ENCODE assay signal across 1 cellular context in the genomic region with DNA sequence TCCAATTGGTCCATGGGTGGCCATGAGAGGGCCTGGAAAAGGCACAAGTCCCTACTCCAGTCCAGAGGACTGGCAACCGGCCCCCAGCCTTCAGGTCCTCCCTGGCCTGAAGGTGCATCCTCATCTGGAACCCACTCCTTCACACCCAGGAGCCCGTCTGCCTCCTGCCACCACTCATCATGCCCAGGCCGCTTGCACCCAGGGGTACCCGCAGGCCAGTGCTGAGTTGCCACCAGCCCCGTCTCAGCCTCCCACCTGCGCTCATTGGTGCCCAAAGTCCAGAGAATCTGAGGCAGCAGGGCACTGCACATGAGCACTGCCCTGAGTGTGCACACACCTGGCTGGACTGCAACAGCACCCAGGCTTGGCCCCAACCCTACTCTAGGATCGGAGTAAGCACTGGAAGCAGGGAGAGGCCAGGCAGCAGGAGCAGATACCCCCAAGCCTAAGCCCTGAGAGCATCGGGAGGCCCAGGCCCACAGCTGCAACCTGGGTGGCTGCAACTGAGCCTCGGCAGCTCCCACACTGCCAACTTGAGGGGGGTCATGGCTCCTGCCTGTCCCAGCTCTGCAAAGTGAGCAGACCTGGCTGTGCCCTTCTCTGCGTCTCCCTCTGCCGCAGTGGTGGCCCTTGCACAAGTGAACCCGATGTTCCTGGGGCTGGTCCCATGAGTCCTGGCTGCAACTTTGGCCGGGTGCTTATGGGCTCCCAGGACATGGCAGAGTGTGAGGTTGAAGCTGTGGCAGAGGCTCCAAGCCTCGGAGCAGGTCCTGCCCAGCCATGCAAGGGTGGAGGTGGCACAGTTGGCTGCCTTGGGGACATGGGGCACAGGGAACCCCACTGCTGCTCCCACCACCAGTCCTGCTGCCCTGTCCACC.
TF ChIP-seq lines count a peak whose summit lies in the region.

No MANE protein-coding gene starts in this region.

TF ChIP-seq in HepG2, 621 proteins besides CTCF, POLR2A, EP300 and RAD21 (continued from another document):
- TF ChIP-seq, protein P1, sequence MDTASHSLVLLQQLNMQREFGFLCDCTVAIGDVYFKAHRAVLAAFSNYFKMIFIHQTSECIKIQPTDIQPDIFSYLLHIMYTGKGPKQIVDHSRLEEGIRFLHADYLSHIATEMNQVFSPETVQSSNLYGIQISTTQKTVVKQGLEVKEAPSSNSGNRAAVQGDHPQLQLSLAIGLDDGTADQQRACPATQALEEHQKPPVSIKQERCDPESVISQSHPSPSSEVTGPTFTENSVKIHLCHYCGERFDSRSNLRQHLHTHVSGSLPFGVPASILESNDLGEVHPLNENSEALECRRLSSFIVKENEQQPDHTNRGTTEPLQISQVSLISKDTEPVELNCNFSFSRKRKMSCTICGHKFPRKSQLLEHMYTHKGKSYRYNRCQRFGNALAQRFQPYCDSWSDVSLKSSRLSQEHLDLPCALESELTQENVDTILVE (CRISPR knock-in tag; IDR thresholded peaks at IDR 0.05), result no peak
- TF ChIP-seq SSRP1 (CRISPR knock-in tag; IDR thresholded peaks at IDR 0.05) (no peak), ZNF670 (CRISPR knock-in tag; IDR thresholded peaks at IDR 0.05; ENCODE audit: borderline replicate concordance) (no peak), ZNF709 (CRISPR knock-in tag; IDR thresholded peaks at IDR 0.05) (no peak), SAFB2 (CRISPR knock-in tag; IDR thresholded peaks at IDR 0.05; ENCODE audit: borderline replicate concordance, low read depth) (no peak), UBTF (CRISPR knock-in tag; IDR thresholded peaks at IDR 0.05) (no peak), ZNF773 (CRISPR knock-in tag; IDR thresholded peaks at IDR 0.05; ENCODE audit: borderline replicate concordance) (no peak), PCBP2 (optimal IDR thresholded peaks at IDR 0.05; ENCODE audit: low read depth, low read length, poor library complexity, severe bottlenecking) (no peak)
- TF ChIP-seq, protein P2, sequence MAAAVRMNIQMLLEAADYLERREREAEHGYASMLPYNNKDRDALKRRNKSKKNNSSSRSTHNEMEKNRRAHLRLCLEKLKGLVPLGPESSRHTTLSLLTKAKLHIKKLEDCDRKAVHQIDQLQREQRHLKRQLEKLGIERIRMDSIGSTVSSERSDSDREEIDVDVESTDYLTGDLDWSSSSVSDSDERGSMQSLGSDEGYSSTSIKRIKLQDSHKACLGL (CRISPR knock-in tag; IDR thresholded peaks at IDR 0.05), result no peak
